In the genomic region with DNA sequence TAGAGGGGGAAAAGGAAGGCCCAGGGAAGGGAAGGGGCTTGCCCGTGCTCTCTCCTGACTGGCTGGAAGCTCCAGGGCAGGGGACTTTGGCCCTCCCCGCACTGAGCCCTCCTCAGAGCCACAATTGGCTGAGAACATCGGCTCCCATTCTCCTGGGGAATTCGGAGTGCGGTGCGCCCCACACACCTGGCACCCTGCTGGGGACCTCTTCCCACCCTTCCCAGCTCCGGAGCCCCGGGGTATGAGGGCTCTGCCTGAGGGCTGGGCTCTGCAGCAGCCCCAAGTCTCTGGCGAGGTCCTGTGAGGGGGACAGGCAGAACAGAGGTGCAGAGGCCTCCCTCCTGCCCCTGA, we compare ENCODE assay signal across 27 cellular contexts. TPM values are rescaled to one million over a fixed set of nuclear protein-coding genes. Genes with fewer than 3 reads are reported as not detected.
"Had no signal": no experiment of that assay in that cellular context is flagged by ENCODE, and none has a peak within 500 bp of the region (broad histone marks: within the 10 kb centered on the region; RNA-seq: fewer than 3 reads in every experiment).

No MANE protein-coding gene starts in this region.

- DNase-seq: activated B cell treated with CpG ODN at 0.5 μM for 24 hours; activated CD4-positive, alpha-beta memory T cell treated with anti-CD3 and anti-CD28 coated beads, Interleukin-2, amount 10 ng/mL, durations not matched to agents 7 days and 5 days; activated CD4-positive, alpha-beta T cell treated with anti-CD3 and anti-CD28 coated beads for 48 hours; activated CD4-positive, CD25-positive, alpha-beta regulatory T cell treated with anti-CD3 and anti-CD28 coated beads, Interleukin-2, amount 50 U/mL, for 72 hours; activated CD8-positive, alpha-beta memory T cell treated with anti-CD3 and anti-CD28 coated beads for 24 hours; activated CD8-positive, alpha-beta memory T cell treated with anti-CD3 and anti-CD28 coated beads, Interleukin-2, amount 10 ng/mL, durations not matched to agents 7 days and 5 days; activated CD8-positive, alpha-beta memory T cell treated with anti-CD3 and anti-CD28 coated beads, Interleukin-2, amount 50 U/mL, for 48 hours; activated effector memory CD4-positive, alpha-beta T cell treated with Interleukin-2 at 50 U/mL for 16 hours; activated naive CD4-positive, alpha-beta T cell treated with anti-CD3 and anti-CD28 coated beads, Interleukin-2, amount 10 ng/mL, durations not matched to agents 7 days and 5 days; activated naive CD8-positive, alpha-beta T cell treated with anti-CD3 and anti-CD28 coated beads, Interleukin-2, amount 50 U/mL, for 24 hours; activated T-cell treated with anti-CD3 and anti-CD28 coated beads, Interleukin-2, amount 50 U/mL, for 48 hours; brain microvascular endothelial cell; central memory CD4-positive, alpha-beta T cell; MM.1S; MV-4-11; NCI-H1092; NCI-H187 treated with DMSO at 0.1 percent for 48 hours; NCI-H226; NCI-H524 treated with DMSO at 0.1 percent for 48 hours; SHP77 treated with DMSO at 0.1 percent for 48 hours; SK-N-SH had no signal

- H3K27me3 ChIP-seq: brain microvascular endothelial cell, SJSA1 had no signal

- H3K36me3 ChIP-seq: brain microvascular endothelial cell had no signal

- H3K9me3 ChIP-seq: SJSA1, SK-N-SH had no signal

- ATAC-seq: activated CD8-positive, alpha-beta memory T cell treated with anti-CD3 and anti-CD28 coated beads, Interleukin-2, amount 10 ng/mL, durations not matched to agents 7 days and 5 days; activated naive CD8-positive, alpha-beta T cell treated with anti-CD3 and anti-CD28 coated beads, Interleukin-2, amount 50 U/mL, for 24 hours; Panc1 had no signal

- H3K27ac ChIP-seq: brain microvascular endothelial cell, KMS-11, SJSA1 had no signal

- H3K4me3 ChIP-seq: SJSA1 had no signal

RNA-seq across cellular contexts. Expression of gene AIPL1, which starts 45.4 kb away (rescaled TPM):
- total RNA-seq: activated B cell treated with CpG ODN at 0.5 μM for 24 hours; activated CD4-positive, alpha-beta memory T cell treated with anti-CD3 and anti-CD28 coated beads, Interleukin-2, amount 10 ng/mL, durations not matched to agents 7 days and 5 days; activated CD8-positive, alpha-beta memory T cell treated with anti-CD3 and anti-CD28 coated beads, Interleukin-2, amount 10 ng/mL, durations not matched to agents 7 days and 5 days; LHCN-M2; NCI-H460; RPMI7951; SJSA1 had no signal
